ENCODE assay signal across 8 cellular contexts in the genomic region with DNA sequence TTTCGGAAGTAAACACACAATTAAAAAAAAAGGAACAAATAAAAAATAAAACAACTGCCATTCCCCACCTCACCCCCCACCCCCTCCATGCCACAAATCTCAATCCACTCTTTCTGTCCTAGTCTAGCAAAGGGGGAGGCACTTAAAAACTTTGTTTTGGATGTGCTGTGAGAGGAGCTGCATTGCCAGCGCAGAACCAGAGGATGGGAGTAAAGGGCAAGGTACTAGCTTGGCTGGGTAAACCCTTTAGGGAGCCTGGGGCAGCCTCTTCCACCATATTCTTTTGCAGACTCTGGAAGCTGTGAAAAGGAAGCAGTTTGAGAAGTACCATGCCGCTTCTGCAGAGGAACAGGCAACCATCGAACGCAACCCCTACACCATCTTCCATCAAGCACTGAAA. TPM values are rescaled to one million over a fixed set of nuclear protein-coding genes. Genes with fewer than 3 reads are reported as not detected.
A peak's percentile ranks its signal among the peaks of the same experiment; 100 is the strongest.
DNase-seq lines count a peak whose midpoint lies in the region; ATAC-seq and TF ChIP-seq lines count a peak whose summit lies in the region.

No MANE protein-coding gene starts in this region.

- H3K36me3 Mint-ChIP-seq in Calu3 (ENCODE audit: insufficient read depth, unreplicated experiment) (peaks cover 64% of the 10 kb centered on the region), IgD-negative memory B cell (peaks cover 3% of the 10 kb centered on the region), natural killer cell (no peaks in the 10 kb centered on the region)
- H3K36me3 Mint-ChIP-seq in activated naive CD8-positive, alpha-beta T cell treated with anti-CD3 and anti-CD28 coated beads, Interleukin-2, amount 50 U/mL, for 24 hours (ENCODE audit: low read depth): peaks cover 48% of the 10 kb centered on the region

- H3K4me3 Mint-ChIP-seq in Calu3 (ENCODE audit: low read depth, unreplicated experiment) (peak overlapping the region; percentile 99), IgD-negative memory B cell (peak overlapping the region; percentile 47 to 98 (median 88)), natural killer cell (peak overlapping the region; percentile 97)
- peak overlapping the region; percentile 98 for H3K4me3 Mint-ChIP-seq in activated naive CD8-positive, alpha-beta T cell treated with anti-CD3 and anti-CD28 coated beads, Interleukin-2, amount 50 U/mL, for 24 hours

- no peaks in the 10 kb centered on the region for H3K27me3 Mint-ChIP-seq in Calu3 (ENCODE audit: unreplicated experiment)
- H3K27me3 Mint-ChIP-seq in IgD-negative memory B cell: no peaks in the 10 kb centered on the region
- no peaks in the 10 kb centered on the region for H3K27me3 Mint-ChIP-seq in activated naive CD8-positive, alpha-beta T cell treated with anti-CD3 and anti-CD28 coated beads, Interleukin-2, amount 50 U/mL, for 24 hours
- no peaks in the 10 kb centered on the region for H3K27me3 Mint-ChIP-seq in natural killer cell (ENCODE audit: low read depth in 2 of 2)

- H3K4me1 Mint-ChIP-seq in Calu3 (ENCODE audit: low read depth, unreplicated experiment) (peaks cover 16% of the 10 kb centered on the region), IgD-negative memory B cell (peaks cover 26 to 33% (median 28%) of the 10 kb centered on the region in 3 donors), natural killer cell (peaks cover 36 to 44% of the 10 kb centered on the region in 2 donors)
- peaks cover 37% of the 10 kb centered on the region for H3K4me1 Mint-ChIP-seq in activated naive CD8-positive, alpha-beta T cell treated with anti-CD3 and anti-CD28 coated beads, Interleukin-2, amount 50 U/mL, for 24 hours

- TF ChIP-seq CTCF in Calu3 (IDR thresholded peaks at IDR 0.05; ENCODE audit: unreplicated experiment): no peak
- TF ChIP-seq CTCF in natural killer cell (IDR thresholded peaks at IDR 0.05): no peak

- no peak for DNase-seq in Calu3
- no peak for DNase-seq in activated naive CD8-positive, alpha-beta T cell treated with anti-CD3 and anti-CD28 coated beads, Interleukin-2, amount 50 U/mL, for 24 hours
- DNase-seq in natural killer cell: no peak
- no peak for DNase-seq in cerebellum (ENCODE audit: low spot score)
- DNase-seq in NCI-H510A treated with DMSO at 0.1 percent for 48 hours (lab: John Stamatoyannopoulos, UW): no peak
- no peak for DNase-seq in activated CD8-positive, alpha-beta memory T cell treated with anti-CD3 and anti-CD28 coated beads, Interleukin-2, amount 50 U/mL, for 48 hours

- intact Hi-C loops in Calu3 (cut with micrococcal nuclease; ENCODE audit: unreplicated experiment) (no loop called here), natural killer cell (cut with micrococcal nuclease) (no loop called here)

- BruUV-seq in Calu3 (replicated peaks; lab: Mats Ljungman, UMichigan): no TSS peak

- H3K9me3 Mint-ChIP-seq in Calu3 (ENCODE audit: low read depth, unreplicated experiment): no peaks in the 10 kb centered on the region
- no peaks in the 10 kb centered on the region for H3K9me3 Mint-ChIP-seq in IgD-negative memory B cell
- H3K9me3 Mint-ChIP-seq in activated naive CD8-positive, alpha-beta T cell treated with anti-CD3 and anti-CD28 coated beads, Interleukin-2, amount 50 U/mL, for 24 hours: no peaks in the 10 kb centered on the region
- no peaks in the 10 kb centered on the region for H3K9me3 Mint-ChIP-seq in natural killer cell

- CTCF ChIA-PET in Calu3 (lab: Charles Lee): interaction anchor here (0.7 to 2.6 kb wide), 4 partner anchors 8 to 1963 kb away, joined by 3 to 28 read pairs (median 4); partner anchors contain the start of gene MIF4GD

- H3K27ac Mint-ChIP-seq in Calu3 (ENCODE audit: unreplicated experiment) (no peak overlapping the region), IgD-negative memory B cell (peak overlapping the region in 2 of 3 donors; percentile 99 to 100), natural killer cell (peak overlapping the region; percentile 99 to 100)
- peak overlapping the region; percentile 100 for H3K27ac Mint-ChIP-seq in activated naive CD8-positive, alpha-beta T cell treated with anti-CD3 and anti-CD28 coated beads, Interleukin-2, amount 50 U/mL, for 24 hours

- ATAC-seq in activated naive CD8-positive, alpha-beta T cell treated with anti-CD3 and anti-CD28 coated beads, Interleukin-2, amount 50 U/mL, for 24 hours: no peak
- ATAC-seq in natural killer cell (no peak), HG02759 (IDR thresholded peaks at IDR 0.05; ENCODE audit: unreplicated experiment) (no peak)

RNA-seq across cellular contexts. Expression of gene MRPS7, which starts 1.4 kb away (rescaled TPM):
- 62.0 and 69.7 TPM in 2 replicates for total RNA-seq in Calu3 (2022)
- 101 TPM for polyA plus RNA-seq in IgD-negative memory B cell
- total RNA-seq in natural killer cell: 10 to 100 TPM; 27.3 to 29.4 (median 27.9) TPM
- total RNA-seq in cerebellum: 21.8 TPM

RNA-seq across cellular contexts. Expression of gene GGA3, which starts 1.6 kb away (rescaled TPM):
- total RNA-seq in Calu3 (2022) (63.1 and 64.4 TPM in 2 replicates), natural killer cell (10 to 100 TPM; 78.1 to 97.3 (median 94.0) TPM), cerebellum (15.4 TPM)
- 27.8 TPM for polyA plus RNA-seq in IgD-negative memory B cell

RNA-seq across cellular contexts. Expression of gene MIF4GD, which starts 8.0 kb away (rescaled TPM):
- total RNA-seq in Calu3 (2022): 25.7 and 29.5 TPM in 2 replicates
- polyA plus RNA-seq in IgD-negative memory B cell: 103 TPM
- total RNA-seq in natural killer cell: 10 to 100 TPM; 44.5 to 56.9 (median 50.3) TPM
- 7.0 TPM for total RNA-seq in cerebellum

RNA-seq across cellular contexts. Expression of gene SLC25A19, which starts 26.2 kb away (rescaled TPM):
- 26.7 and 26.8 TPM in 2 replicates for total RNA-seq in Calu3 (2022)
- polyA plus RNA-seq in IgD-negative memory B cell: 22.0 TPM
- 10 to 100 TPM; 12.1 to 17.7 (median 14.8) TPM for total RNA-seq in natural killer cell
- total RNA-seq in cerebellum: 5.6 TPM

RNA-seq across cellular contexts. Expression of gene NUP85, which starts 57.6 kb away (rescaled TPM):
- total RNA-seq in Calu3 (2022) (116 and 117 TPM in 2 replicates), natural killer cell (10 to 100 TPM; 71.1 to 78.1 (median 77.0) TPM), cerebellum (30.9 TPM)
- 32.3 TPM for polyA plus RNA-seq in IgD-negative memory B cell
